Comparison of ENCODE assay signal across 22 cellular contexts in the genomic region with DNA sequence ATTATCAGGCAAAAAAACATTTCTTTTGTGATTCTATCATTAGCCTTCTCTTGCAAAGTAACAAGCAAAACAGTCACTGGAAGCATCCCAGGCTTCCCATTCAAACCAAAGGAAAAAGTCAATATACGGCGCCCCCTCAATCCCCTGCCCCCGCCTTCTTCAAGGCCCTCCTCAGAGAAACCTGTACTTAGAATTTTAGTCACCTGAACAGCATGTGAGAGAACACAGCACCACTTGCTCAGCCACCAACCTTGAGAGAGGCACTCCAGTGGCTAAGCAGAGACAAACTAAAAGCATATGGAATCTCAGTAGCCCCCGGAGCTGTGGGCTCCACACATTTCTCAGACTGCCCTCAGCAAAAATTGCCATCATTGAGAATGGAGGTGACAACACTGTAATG. TPM values are rescaled to one million over a fixed set of nuclear protein-coding genes. Genes with fewer than 3 reads are reported as not detected.
DNase-seq lines count a peak whose midpoint lies in the region; ATAC-seq and TF ChIP-seq lines count a peak whose summit lies in the region.
"Had no signal": no experiment of that assay in that cellular context is flagged by ENCODE, and none has a peak within 500 bp of the region (broad histone marks: within the 10 kb centered on the region; RNA-seq: fewer than 3 reads in every experiment).

No MANE protein-coding gene starts in this region.

- WGBS in suprapubic skin = 84% methylated on average over 4 of the region's 4 CpGs

- no peak for ATAC-seq in activated naive CD8-positive, alpha-beta T cell treated with anti-CD3 and anti-CD28 coated beads, Interleukin-2, amount 50 U/mL, for 24 hours

- H3K9ac ChIP-seq in BLaER1 (no peak overlapping the region), OCI-LY1 (ENCODE audit: low read length) (no peak overlapping the region)

- H3K9me3 ChIP-seq in BLaER1 = no peaks in the 10 kb centered on the region
- no peaks in the 10 kb centered on the region for H3K9me3 ChIP-seq in OCI-LY1 (ENCODE audit: low read length)
- no peaks in the 10 kb centered on the region for H3K9me3 ChIP-seq in suprapubic skin
- H3K9me3 ChIP-seq: BE2C, spleen, tibial nerve had no signal

- peaks cover 7% of the 10 kb centered on the region for H3K36me3 Mint-ChIP-seq in activated naive CD8-positive, alpha-beta T cell treated with anti-CD3 and anti-CD28 coated beads, Interleukin-2, amount 50 U/mL, for 24 hours (ENCODE audit: low read depth)
- no peaks in the 10 kb centered on the region for H3K36me3 Mint-ChIP-seq in HFFc6 (ENCODE audit: low read depth)

- DNase-seq in NCI-H1417 (lab: John Stamatoyannopoulos, UW) (peak in 2 of 3 experiments; percentile 39 to 51), NCI-H1417 treated with DMSO at 0.1 percent for 48 hours (lab: John Stamatoyannopoulos, UW) (no peak), HFFc6 (no peak), suprapubic skin (ENCODE audit: low spot score in 2 of 2) (no peak)
- no peak for DNase-seq in activated naive CD8-positive, alpha-beta T cell treated with anti-CD3 and anti-CD28 coated beads, Interleukin-2, amount 50 U/mL, for 24 hours
- no peak for DNase-seq in central memory CD4-positive, alpha-beta T cell
- DNase-seq: activated effector memory CD4-positive, alpha-beta T cell treated with anti-CD3 and anti-CD28 coated beads, Interleukin-2, amount 50 U/mL, for 16 hours; BE2C; cortex of kidney; DMS 273 treated with DMSO at 0.1 percent for 48 hours; foreskin fibroblast; hypothalamus; KBM-7; kidney glomerular epithelial cell; mesenchymal stem cell; NCI-H82; spleen had no signal

- H3F3A ChIP-seq in OCI-LY1 (ENCODE audit: insufficient read depth, low read length) = no peaks in the 10 kb centered on the region

- H3K4me2 ChIP-seq in BLaER1 = peak overlapping the region; percentile 55
- peak overlapping the region; percentile 39; the same call in 1 of the 2 replicates for H3K4me2 ChIP-seq in OCI-LY1 (ENCODE audit: low read length)

- no peaks in the 10 kb centered on the region for H3K9me3 Mint-ChIP-seq in activated naive CD8-positive, alpha-beta T cell treated with anti-CD3 and anti-CD28 coated beads, Interleukin-2, amount 50 U/mL, for 24 hours
- no peaks in the 10 kb centered on the region for H3K9me3 Mint-ChIP-seq in HFFc6

- H3K27ac Mint-ChIP-seq in activated naive CD8-positive, alpha-beta T cell treated with anti-CD3 and anti-CD28 coated beads, Interleukin-2, amount 50 U/mL, for 24 hours = peak overlapping the region; percentile 82
- H3K27ac Mint-ChIP-seq in HFFc6 = no peak overlapping the region

- H3K4me3 ChIP-seq in BLaER1 (no peak overlapping the region), OCI-LY1 (ENCODE audit: low read depth, low read length, poor library complexity, severe bottlenecking) (no peak overlapping the region), suprapubic skin (no peak overlapping the region)
- H3K4me3 ChIP-seq: spleen, tibial nerve had no signal

- TF ChIP-seq CTCF in OCI-LY1 (IDR thresholded peaks at IDR 0.05; ENCODE audit: low read length) (no peak), HFFc6 (IDR thresholded peaks at IDR 0.05) (no peak), suprapubic skin (IDR thresholded peaks at IDR 0.05) (no peak)

- H3K27me3 ChIP-seq in BLaER1 (peaks cover 38% of the 10 kb centered on the region), OCI-LY1 (ENCODE audit: insufficient read depth, low read length) (no peaks in the 10 kb centered on the region), suprapubic skin (no peaks in the 10 kb centered on the region)
- H3K27me3 ChIP-seq: spleen, tibial nerve had no signal

- no peaks in the 10 kb centered on the region for H3K9me2 ChIP-seq in OCI-LY1 (ENCODE audit: low read depth, low read length)

- H3K36me3 ChIP-seq in BLaER1 = peaks cover 84% of the 10 kb centered on the region
- H3K36me3 ChIP-seq in OCI-LY1 (ENCODE audit: insufficient read depth, low read length) = peaks cover 72% of the 10 kb centered on the region
- no peaks in the 10 kb centered on the region for H3K36me3 ChIP-seq in suprapubic skin
- H3K36me3 ChIP-seq: BE2C, spleen, tibial nerve had no signal

- H3K4me1 Mint-ChIP-seq in activated naive CD8-positive, alpha-beta T cell treated with anti-CD3 and anti-CD28 coated beads, Interleukin-2, amount 50 U/mL, for 24 hours = peaks cover 98% of the 10 kb centered on the region
- no peaks in the 10 kb centered on the region for H3K4me1 Mint-ChIP-seq in HFFc6 (ENCODE audit: low read depth)

- H3K4me1 ChIP-seq in BLaER1 (peaks cover 99% of the 10 kb centered on the region), OCI-LY1 (ENCODE audit: insufficient read depth, low read length, severe bottlenecking) (peaks cover 100% of the 10 kb centered on the region), suprapubic skin (peaks cover 6% of the 10 kb centered on the region)
- H3K4me1 ChIP-seq: BE2C, tibial nerve had no signal

- no peak for TF ChIP-seq EP300 in suprapubic skin (IDR thresholded peaks at IDR 0.05)

- H2AFZ ChIP-seq in OCI-LY1 (ENCODE audit: low read length) = no peak overlapping the region

- H3K4me3 Mint-ChIP-seq in activated naive CD8-positive, alpha-beta T cell treated with anti-CD3 and anti-CD28 coated beads, Interleukin-2, amount 50 U/mL, for 24 hours = peak overlapping the region; percentile 45
- H3K4me3 Mint-ChIP-seq in HFFc6 = no peak overlapping the region

- peaks cover 99% of the 10 kb centered on the region for H3K79me2 ChIP-seq in OCI-LY1 (ENCODE audit: insufficient read depth, low read length)

- H3K27ac ChIP-seq in BLaER1 = no peak overlapping the region
- no peak overlapping the region for H3K27ac ChIP-seq in OCI-LY1 (ENCODE audit: low read depth, low read length, poor library complexity, severe bottlenecking)
- H3K27ac ChIP-seq in suprapubic skin = no peak overlapping the region
- H3K27ac ChIP-seq: 22Rv1, spleen, tibial nerve had no signal

- H4K20me1 ChIP-seq in BLaER1 (peaks cover 100% of the 10 kb centered on the region), OCI-LY1 (ENCODE audit: insufficient read depth, low read length) (no peaks in the 10 kb centered on the region)

- no peaks in the 10 kb centered on the region for H3K27me3 Mint-ChIP-seq in activated naive CD8-positive, alpha-beta T cell treated with anti-CD3 and anti-CD28 coated beads, Interleukin-2, amount 50 U/mL, for 24 hours
- peaks cover 9% of the 10 kb centered on the region; the same call in 1 of the 2 replicates for H3K27me3 Mint-ChIP-seq in HFFc6 (ENCODE audit: insufficient read depth)

- TF ChIP-seq POLR2A in suprapubic skin (IDR thresholded peaks at IDR 0.05) = no peak

RNA-seq across cellular contexts. Expression of a gene that starts 25.2 kb away (rescaled TPM):
- under 1 TPM in 3 of 6 experiments, not detected in 3; 0.22 to 0.37 (median 0.31) TPM for total RNA-seq in HFFc6 (2021; fragmentation: NEBNext Ultra II Directional; extraction: Animal tissue kit (Norgen Biotek cat#: 25700))
- total RNA-seq in suprapubic skin = 10 to 100 TPM in 2 of 4 donors, 1 to 10 TPM in 2; 7.2 to 23.4 (median 14.5) TPM
- total RNA-seq: pulmonary artery endothelial cell had no signal

Comparison
In these comparisons a context has a peak if more than half of its experiments do, and no peak if none do; other contexts are left out.
1. DNase-seq: peak in NCI-H1417 (2 of 3); none in NCI-H1417 treated with DMSO at 0.1 percent for 48 hours (single experiment), activated naive CD8-positive, alpha-beta T cell treated with anti-CD3 and anti-CD28 coated beads, Interleukin-2, amount 50 U/mL, for 24 hours (single experiment), central memory CD4-positive, alpha-beta T cell (single experiment), HFFc6 (single experiment) and suprapubic skin (0 of 2).
2. RNA of a gene that starts 25.2 kb away (total RNA-seq): 7.2 to 23.4 TPM in suprapubic skin; 0.22 to 0.37 TPM in HFFc6; every median in the first group is over 4 times any median in the second.